1 cellular context compared by ENCODE assay signal in genomic region chr17:1684307-1685189, GRCh38.
A peak's percentile ranks its signal among the peaks of the same experiment; 100 is the strongest.
TF ChIP-seq lines count a peak whose summit lies in the region.

TSS of gene PRPF8 (minus strand) at chr17:1684867. CDS start at chr17:1684571, 296 bp downstream.

TF ChIP-seq in HepG2, 621 proteins besides CTCF, POLR2A, EP300 and RAD21 (continued from another document and continues in another):
- TF ChIP-seq LRRFIP1 (CRISPR knock-in tag; conservative IDR thresholded peaks at IDR 0.05): no peak
- no peak for TF ChIP-seq ZNF704 (CRISPR knock-in tag; IDR thresholded peaks at IDR 0.05; ENCODE audit: borderline replicate concordance)
- no peak for TF ChIP-seq SUZ12 (IDR thresholded peaks at IDR 0.05; ENCODE audit: low read depth, low read length)
- peak; percentile 81; the same call in 1 of the 2 replicates for TF ChIP-seq YEATS2 (CRISPR knock-in tag; IDR thresholded peaks at IDR 0.05; ENCODE audit: borderline replicate concordance)
- TF ChIP-seq ZNF609 (CRISPR knock-in tag; IDR thresholded peaks at IDR 0.05; ENCODE audit: borderline replicate concordance): no peak
- TF ChIP-seq KLF6 (CRISPR knock-in tag; IDR thresholded peaks at IDR 0.05): peak; percentile 68
- peak in 1 of 2 experiments; percentile 35; a peak in 1 of 4 replicates for TF ChIP-seq ATF4 (CRISPR knock-in tag; IDR thresholded peaks at IDR 0.05)
- TF ChIP-seq NBN (conservative IDR thresholded peaks at IDR 0.05): no peak
- TF ChIP-seq ZMYM4 (CRISPR knock-in tag; IDR thresholded peaks at IDR 0.05): peak; percentile 78
- no peak for TF ChIP-seq ARNT2 (CRISPR knock-in tag; IDR thresholded peaks at IDR 0.05; ENCODE audit: low read depth)
- TF ChIP-seq MEF2D (CRISPR knock-in tag; IDR thresholded peaks at IDR 0.05): peak; percentile 53; the same call in 1 of the 2 replicates
- peak; percentile 82 for TF ChIP-seq ATF1 (CRISPR knock-in tag; IDR thresholded peaks at IDR 0.05)
- TF ChIP-seq AGO2 (optimal IDR thresholded peaks at IDR 0.05; ENCODE audit: low read depth, low read length): peak; percentile 91
- no peak for TF ChIP-seq ZNF790 (CRISPR knock-in tag; IDR thresholded peaks at IDR 0.05; ENCODE audit: borderline replicate concordance)
- no peak for TF ChIP-seq ZNF652 (CRISPR knock-in tag; IDR thresholded peaks at IDR 0.05; ENCODE audit: borderline replicate concordance, low read depth)
- TF ChIP-seq HDAC2 (CRISPR knock-in tag; IDR thresholded peaks at IDR 0.05): no peak
- TF ChIP-seq SMYD3 (CRISPR knock-in tag; IDR thresholded peaks at IDR 0.05): no peak
- TF ChIP-seq SMAD1 (CRISPR knock-in tag; IDR thresholded peaks at IDR 0.05; ENCODE audit: borderline replicate concordance, low read depth): 0 out of 2 replicates have a peak, but pooled peaks have one; percentile 43
- TF ChIP-seq NR3C1 (CRISPR knock-in tag; IDR thresholded peaks at IDR 0.05): no peak
- TF ChIP-seq NONO (IDR thresholded peaks at IDR 0.05): no peak
- TF ChIP-seq NONO (CRISPR knock-in tag; conservative IDR thresholded peaks at IDR 0.05): peak; percentile 81
- TF ChIP-seq MXD3 (CRISPR knock-in tag; IDR thresholded peaks at IDR 0.05): peak; percentile 80
- TF ChIP-seq ZFP62 (CRISPR knock-in tag; IDR thresholded peaks at IDR 0.05): no peak
- TF ChIP-seq ZSCAN9 (CRISPR knock-in tag; IDR thresholded peaks at IDR 0.05; ENCODE audit: borderline replicate concordance): no peak
- TF ChIP-seq MATR3 (CRISPR knock-in tag; IDR thresholded peaks at IDR 0.05): no peak
- no peak for TF ChIP-seq ZNF577 (CRISPR knock-in tag; IDR thresholded peaks at IDR 0.05; ENCODE audit: borderline replicate concordance, low read depth)
- TF ChIP-seq XBP1 (CRISPR knock-in tag; IDR thresholded peaks at IDR 0.05): no peak
- peak; percentile 87 for TF ChIP-seq ZMAT3 (CRISPR knock-in tag; conservative IDR thresholded peaks at IDR 0.05)
- TF ChIP-seq TEAD2 (CRISPR knock-in tag; IDR thresholded peaks at IDR 0.05): no peak
- peak; percentile 69; the same call in 1 of the 2 replicates for TF ChIP-seq HOXA5 (CRISPR knock-in tag; IDR thresholded peaks at IDR 0.05)
- TF ChIP-seq TFE3 (CRISPR knock-in tag; IDR thresholded peaks at IDR 0.05): peak; percentile 36; the same call in 1 of the 2 replicates
- TF ChIP-seq PRPF4 (IDR thresholded peaks at IDR 0.05; ENCODE audit: low read depth, low read length, poor library complexity, severe bottlenecking): no peak
- TF ChIP-seq ZNF207 (IDR thresholded peaks at IDR 0.05; ENCODE audit: borderline replicate concordance): no peak
- no peak for TF ChIP-seq ZNF224 (CRISPR knock-in tag; IDR thresholded peaks at IDR 0.05)
- TF ChIP-seq SP1 (IDR thresholded peaks at IDR 0.05): no peak
- peak; percentile 81 for TF ChIP-seq SP1 (CRISPR knock-in tag; IDR thresholded peaks at IDR 0.05)
- peak; percentile 87 for TF ChIP-seq NR2C2 (CRISPR knock-in tag; IDR thresholded peaks at IDR 0.05; ENCODE audit: borderline replicate concordance)
- TF ChIP-seq RBM22 (optimal IDR thresholded peaks at IDR 0.05; ENCODE audit: low read length): no peak
- no peak for TF ChIP-seq CCAR2 (optimal IDR thresholded peaks at IDR 0.05; ENCODE audit: low read depth, low read length)
- TF ChIP-seq PTBP1 (IDR thresholded peaks at IDR 0.05; ENCODE audit: low read depth, low read length, poor library complexity, severe bottlenecking): no peak
- peak; percentile 76; the same call in 1 of the 2 replicates for TF ChIP-seq E2F1 (CRISPR knock-in tag; IDR thresholded peaks at IDR 0.05)
- TF ChIP-seq MEIS2 (CRISPR knock-in tag; IDR thresholded peaks at IDR 0.05): peak; percentile 78
- TF ChIP-seq SRF (IDR thresholded peaks at IDR 0.05; ENCODE audit: low read depth, low read length): 0 out of 2 replicates have a peak, but pooled peaks have one; percentile 20
- TF ChIP-seq KDM5B (CRISPR knock-in tag; IDR thresholded peaks at IDR 0.05; ENCODE audit: borderline replicate concordance): peak; percentile 76; the same call in 1 of the 2 replicates
- peak; percentile 46; the same call in 1 of the 2 replicates for TF ChIP-seq FOXO1 (CRISPR knock-in tag; IDR thresholded peaks at IDR 0.05)
